In the genomic region with DNA sequence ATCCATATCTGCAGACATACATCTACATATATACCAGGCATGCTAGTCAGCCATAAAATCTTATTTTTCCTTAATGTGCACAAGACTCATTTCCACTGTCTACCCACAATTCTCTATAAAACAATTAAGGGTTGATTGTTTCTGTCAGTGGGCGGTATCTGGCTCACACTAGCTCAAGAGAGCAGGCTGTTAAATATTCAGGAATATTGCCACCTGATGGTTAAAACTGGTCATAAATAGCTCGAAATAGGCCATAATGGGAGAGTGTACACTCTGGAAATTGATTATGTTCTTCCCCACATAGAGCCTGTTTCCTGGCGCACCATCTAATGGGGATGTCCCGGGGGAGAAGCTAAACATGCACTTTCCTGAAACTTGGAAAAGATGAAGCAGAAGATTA, we compare ENCODE assay signal across 27 cellular contexts.
A peak's percentile ranks its signal among the peaks of the same experiment; 100 is the strongest.
DNase-seq lines count a peak whose midpoint lies in the region; ATAC-seq and TF ChIP-seq lines count a peak whose summit lies in the region.
"Had no signal": no experiment of that assay in that cellular context is flagged by ENCODE, and none has a peak within 500 bp of the region (broad histone marks: within the 10 kb centered on the region; RNA-seq: fewer than 3 reads in every experiment).

No MANE protein-coding gene starts in this region.

- no peak for DNase-seq in heart left ventricle
- DNase-seq in Right ventricle myocardium superior = no peak
- DNase-seq in NCI-H226 = peak; percentile 7
- no peak for DNase-seq in epithelial cell of proximal tubule (ENCODE audit: low read depth)
- no peak for DNase-seq in sciatic nerve (ENCODE audit: low spot score)
- DNase-seq in mucosa of descending colon = no peak
- DNase-seq in GM10266 (ENCODE audit: extremely low spot score) = no peak
- no peak for DNase-seq in RPMI8226
- DNase-seq: activated CD4-positive, alpha-beta T cell treated with anti-CD3 and anti-CD28 coated beads, Interleukin-2, amount 50 U/mL, for 4 hours; activated naive CD4-positive, alpha-beta T cell treated with anti-CD3 and anti-CD28 coated beads for 36 hours; activated T-cell treated with anti-CD3 and anti-CD28 coated beads for 4 hours; aorta; cortex of kidney; KBM-7; lower lobe of right lung; NCI-H1048; NCI-H2081 treated with DMSO at 0.1 percent for 48 hours; NCI-H526 treated with DMSO at 0.1 percent for 48 hours; PC-9; stimulated activated CD4-positive, alpha-beta T cell treated with anti-CD3 and anti-CD28 coated beads, Interleukin-4, amount 100 ng/mL, for 24 hours; SW 1271 had no signal

- H3K4me1 ChIP-seq in heart left ventricle = peaks cover 0 to 3% (median 0%) of the 10 kb centered on the region in 12 donors
- no peaks in the 10 kb centered on the region for H3K4me1 ChIP-seq in mucosa of descending colon (ENCODE audit: low read depth)
- H3K4me1 ChIP-seq: lower lobe of right lung, parathyroid adenoma, vagina had no signal

- no peaks in the 10 kb centered on the region for H3K9me3 ChIP-seq in heart left ventricle
- H3K9me3 ChIP-seq in mucosa of descending colon = peaks cover 17% of the 10 kb centered on the region
- H3K9me3 ChIP-seq: lower lobe of right lung, vagina had no signal

- H3K4me3 ChIP-seq in heart left ventricle = no peak overlapping the region
- H3K4me3 ChIP-seq in epithelial cell of proximal tubule (ENCODE audit: low read depth, low read length) = no peak overlapping the region
- no peak overlapping the region for H3K4me3 ChIP-seq in mucosa of descending colon
- H3K4me3 ChIP-seq: lower lobe of right lung, PC-9, skin epidermis, vagina had no signal

- peak in 7 of 12 donors; percentile 8 to 44 (median 36) for TF ChIP-seq CTCF in heart left ventricle (IDR thresholded peaks at IDR 0.05)
- peak; percentile 16 for TF ChIP-seq CTCF in epithelial cell of proximal tubule (conservative IDR thresholded peaks at IDR 0.05; ENCODE audit: low read depth, low read length)
- TF ChIP-seq CTCF in mucosa of descending colon (IDR thresholded peaks at IDR 0.05) = no peak
- TF ChIP-seq CTCF in GM10266 (IDR thresholded peaks at IDR 0.05; ENCODE audit: control insufficient read depth, insufficient read depth, low read depth, missing control alignments) = no peak

- H3K27ac ChIP-seq in heart left ventricle = no peak overlapping the region
- H3K27ac ChIP-seq: epithelial cell of prostate, HL-60, lower lobe of right lung, parathyroid adenoma, PC-9, skin epidermis, vagina had no signal

- 55 to 68% (median 63%) methylated on average over 4 of the region's 4 CpGs for WGBS in heart left ventricle, 4 donors

- ATAC-seq in heart left ventricle (peak in 2 of 4 donors; percentile 26 to 45), Right ventricle myocardium superior (ENCODE audit: poor library complexity) (no peak), sciatic nerve (peak; percentile 53), mucosa of descending colon (no peak)
- ATAC-seq: HCT116, lower lobe of right lung had no signal

- TF ChIP-seq POLR2A in heart left ventricle (IDR thresholded peaks at IDR 0.05) = no peak

- H3K36me3 ChIP-seq in heart left ventricle = no peaks in the 10 kb centered on the region
- no peaks in the 10 kb centered on the region for H3K36me3 ChIP-seq in mucosa of descending colon (ENCODE audit: low read depth)
- H3K36me3 ChIP-seq: lower lobe of right lung, vagina had no signal

- intact Hi-C loops in heart left ventricle (cut with DNase I) = loop anchor here in 8 of 10 donors (5.0 to 10.0 kb wide), 4 partner anchors 860 to 870 kb away; a partner anchor contains a TSS
- intact Hi-C loops in Right ventricle myocardium superior (cut with DNase I) = no loop called here
- intact Hi-C loops in sciatic nerve (cut with DNase I) = no loop called here
- intact Hi-C loops in mucosa of descending colon (cut with DNase I, micrococcal nuclease) = no loop called here

- no peaks in the 10 kb centered on the region for H3K27me3 ChIP-seq in heart left ventricle
- H3K27me3 ChIP-seq: vagina had no signal

Comparison
In these comparisons a context has a peak if more than half of its experiments do, and no peak if none do; other contexts are left out.
1. intact Hi-C loops: an anchor here in heart left ventricle (5.0 to 10.0 kb wide); none called in Right ventricle myocardium superior, sciatic nerve and mucosa of descending colon.
2. CTCF ChIP-seq: peak in heart left ventricle (7 of 12) and epithelial cell of proximal tubule (single experiment); none in mucosa of descending colon (single experiment) and GM10266 (single experiment).